ENCODE assay signal across 1 cellular context in the genomic region with DNA sequence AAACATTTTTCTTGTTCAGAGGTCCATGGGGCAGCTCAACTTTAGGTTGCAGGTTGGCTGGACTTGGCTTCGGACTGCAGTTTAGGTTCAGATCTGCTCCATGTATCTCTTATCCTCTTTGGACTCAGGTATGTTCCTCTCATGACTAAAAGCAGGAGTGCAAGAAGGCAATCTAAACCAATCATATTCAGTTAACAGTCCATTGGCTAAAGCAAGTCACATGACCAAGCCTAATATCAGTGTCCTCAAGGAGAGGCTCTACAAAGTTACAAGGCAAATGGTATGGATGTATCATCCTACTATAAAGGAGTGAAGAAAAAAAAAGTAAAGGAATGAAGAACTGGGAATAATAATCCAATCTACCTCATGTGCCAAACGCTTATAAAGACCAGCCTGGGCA.
A peak's percentile ranks its signal among the peaks of the same experiment; 100 is the strongest.
TF ChIP-seq lines count a peak whose summit lies in the region.

No MANE protein-coding gene starts in this region.

TF ChIP-seq in HepG2, 621 proteins besides CTCF, POLR2A, EP300 and RAD21:
- no peak for TF ChIP-seq CHCHD3 (CRISPR knock-in tag; IDR thresholded peaks at IDR 0.05)
- TF ChIP-seq NFYC (CRISPR knock-in tag; IDR thresholded peaks at IDR 0.05), result peak; percentile 44; the same call in 1 of the 2 replicates
- TF ChIP-seq RAD51 (IDR thresholded peaks at IDR 0.05; ENCODE audit: borderline replicate concordance), result peak; percentile 58; the same call in 1 of the 2 replicates
